1 cellular context compared by ENCODE assay signal in the genomic region with DNA sequence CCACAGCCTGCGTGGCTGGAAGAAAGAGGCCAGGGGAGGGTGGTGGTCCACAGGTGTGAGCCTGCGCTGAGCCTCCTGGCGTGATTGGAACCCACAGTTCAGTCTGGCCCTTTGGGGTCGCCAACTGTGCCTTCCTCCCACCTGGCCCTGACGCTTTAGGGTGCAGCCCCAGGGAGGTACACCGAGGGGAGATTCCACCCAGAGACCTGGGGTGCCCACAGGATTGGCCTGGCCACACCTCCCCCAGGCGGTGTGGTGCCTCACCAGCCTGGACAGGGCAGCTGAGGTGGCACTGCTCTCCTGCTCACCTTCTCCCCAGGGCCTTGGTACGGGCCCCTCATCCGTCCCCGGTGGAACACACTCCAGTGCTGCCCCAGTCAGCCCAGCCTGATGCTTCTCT.
TF ChIP-seq lines count a peak whose summit lies in the region.

No MANE protein-coding gene starts in this region.

TF ChIP-seq in IMR-90, 13 proteins besides CTCF, POLR2A, EP300 and RAD21:
- TF ChIP-seq RCOR1 (IDR thresholded peaks at IDR 0.05; ENCODE audit: insufficient replicate concordance, low read length) (no peak), MAZ (IDR thresholded peaks at IDR 0.05; ENCODE audit: borderline replicate concordance, low read depth, low read length) (no peak), NFE2L2 (IDR thresholded peaks at IDR 0.05; ENCODE audit: low read depth, low read length) (no peak), CEBPB (IDR thresholded peaks at IDR 0.05; ENCODE audit: low read depth, low read length) (no peak)
TF ChIP-seq in IMR-90: peak in this region for 0.
